In the genomic region with DNA sequence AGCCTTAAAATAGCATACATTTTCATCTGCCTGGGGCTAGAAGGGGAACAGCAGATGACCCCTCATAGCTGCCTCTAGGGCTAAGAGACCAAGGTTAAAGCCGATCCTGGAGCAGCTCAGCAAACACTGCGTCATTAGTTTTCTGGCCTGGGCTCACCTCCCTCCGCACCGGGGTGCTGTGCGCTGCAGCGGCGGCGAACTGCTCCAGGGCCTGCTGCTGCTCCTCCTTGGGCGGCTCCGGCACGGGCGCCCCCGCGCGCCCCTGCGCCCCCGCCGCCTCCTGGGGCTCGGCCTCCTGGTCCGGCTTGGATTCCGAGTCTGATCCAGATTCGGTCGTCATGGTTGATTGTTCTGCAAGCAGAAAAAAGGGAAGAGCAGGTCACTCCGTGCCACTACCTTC, we compare ENCODE assay signal across 1 cellular context.
TF ChIP-seq lines count a peak whose summit lies in the region.

No MANE protein-coding gene starts in this region.

TF ChIP-seq in GM23338, 12 proteins besides CTCF, POLR2A, EP300 and RAD21 (continued from another document):
- TF ChIP-seq, protein P1, sequence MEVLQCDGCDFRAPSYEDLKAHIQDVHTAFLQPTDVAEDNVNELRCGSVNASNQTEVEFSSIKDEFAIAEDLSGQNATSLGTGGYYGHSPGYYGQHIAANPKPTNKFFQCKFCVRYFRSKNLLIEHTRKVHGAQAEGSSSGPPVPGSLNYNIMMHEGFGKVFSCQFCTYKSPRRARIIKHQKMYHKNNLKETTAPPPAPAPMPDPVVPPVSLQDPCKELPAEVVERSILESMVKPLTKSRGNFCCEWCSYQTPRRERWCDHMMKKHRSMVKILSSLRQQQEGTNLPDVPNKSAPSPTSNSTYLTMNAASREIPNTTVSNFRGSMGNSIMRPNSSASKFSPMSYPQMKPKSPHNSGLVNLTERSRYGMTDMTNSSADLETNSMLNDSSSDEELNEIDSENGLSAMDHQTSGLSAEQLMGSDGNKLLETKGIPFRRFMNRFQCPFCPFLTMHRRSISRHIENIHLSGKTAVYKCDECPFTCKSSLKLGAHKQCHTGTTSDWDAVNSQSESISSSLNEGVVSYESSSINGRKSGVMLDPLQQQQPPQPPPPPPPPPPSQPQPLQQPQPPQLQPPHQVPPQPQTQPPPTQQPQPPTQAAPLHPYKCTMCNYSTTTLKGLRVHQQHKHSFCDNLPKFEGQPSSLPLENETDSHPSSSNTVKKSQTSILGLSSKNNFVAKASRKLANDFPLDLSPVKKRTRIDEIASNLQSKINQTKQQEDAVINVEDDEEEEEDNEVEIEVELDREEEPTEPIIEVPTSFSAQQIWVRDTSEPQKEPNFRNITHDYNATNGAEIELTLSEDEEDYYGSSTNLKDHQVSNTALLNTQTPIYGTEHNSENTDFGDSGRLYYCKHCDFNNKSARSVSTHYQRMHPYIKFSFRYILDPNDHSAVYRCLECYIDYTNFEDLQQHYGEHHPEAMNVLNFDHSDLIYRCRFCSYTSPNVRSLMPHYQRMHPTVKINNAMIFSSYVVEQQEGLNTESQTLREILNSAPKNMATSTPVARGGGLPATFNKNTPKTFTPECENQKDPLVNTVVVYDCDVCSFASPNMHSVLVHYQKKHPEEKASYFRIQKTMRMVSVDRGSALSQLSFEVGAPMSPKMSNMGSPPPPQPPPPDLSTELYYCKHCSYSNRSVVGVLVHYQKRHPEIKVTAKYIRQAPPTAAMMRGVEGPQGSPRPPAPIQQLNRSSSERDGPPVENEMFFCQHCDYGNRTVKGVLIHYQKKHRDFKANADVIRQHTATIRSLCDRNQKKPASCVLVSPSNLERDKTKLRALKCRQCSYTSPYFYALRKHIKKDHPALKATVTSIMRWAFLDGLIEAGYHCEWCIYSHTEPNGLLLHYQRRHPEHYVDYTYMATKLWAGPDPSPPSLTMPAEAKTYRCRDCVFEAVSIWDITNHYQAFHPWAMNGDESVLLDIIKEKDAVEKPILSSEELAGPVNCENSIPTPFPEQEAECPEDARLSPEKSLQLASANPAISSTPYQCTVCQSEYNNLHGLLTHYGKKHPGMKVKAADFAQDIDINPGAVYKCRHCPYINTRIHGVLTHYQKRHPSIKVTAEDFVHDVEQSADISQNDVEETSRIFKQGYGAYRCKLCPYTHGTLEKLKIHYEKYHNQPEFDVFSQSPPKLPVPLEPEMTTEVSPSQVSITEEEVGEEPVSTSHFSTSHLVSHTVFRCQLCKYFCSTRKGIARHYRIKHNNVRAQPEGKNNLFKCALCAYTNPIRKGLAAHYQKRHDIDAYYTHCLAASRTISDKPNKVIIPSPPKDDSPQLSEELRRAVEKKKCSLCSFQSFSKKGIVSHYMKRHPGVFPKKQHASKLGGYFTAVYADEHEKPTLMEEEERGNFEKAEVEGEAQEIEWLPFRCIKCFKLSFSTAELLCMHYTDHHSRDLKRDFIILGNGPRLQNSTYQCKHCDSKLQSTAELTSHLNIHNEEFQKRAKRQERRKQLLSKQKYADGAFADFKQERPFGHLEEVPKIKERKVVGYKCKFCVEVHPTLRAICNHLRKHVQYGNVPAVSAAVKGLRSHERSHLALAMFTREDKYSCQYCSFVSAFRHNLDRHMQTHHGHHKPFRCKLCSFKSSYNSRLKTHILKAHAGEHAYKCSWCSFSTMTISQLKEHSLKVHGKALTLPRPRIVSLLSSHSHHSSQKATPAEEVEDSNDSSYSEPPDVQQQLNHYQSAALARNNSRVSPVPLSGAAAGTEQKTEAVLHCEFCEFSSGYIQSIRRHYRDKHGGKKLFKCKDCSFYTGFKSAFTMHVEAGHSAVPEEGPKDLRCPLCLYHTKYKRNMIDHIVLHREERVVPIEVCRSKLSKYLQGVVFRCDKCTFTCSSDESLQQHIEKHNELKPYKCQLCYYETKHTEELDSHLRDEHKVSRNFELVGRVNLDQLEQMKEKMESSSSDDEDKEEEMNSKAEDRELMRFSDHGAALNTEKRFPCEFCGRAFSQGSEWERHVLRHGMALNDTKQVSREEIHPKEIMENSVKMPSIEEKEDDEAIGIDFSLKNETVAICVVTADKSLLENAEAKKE (CRISPR knock-in tag; IDR thresholded peaks at IDR 0.05), result no peak
- TF ChIP-seq CREB1 (CRISPR knock-in tag; IDR thresholded peaks at IDR 0.05; ENCODE audit: low read depth) (no peak), ZNF331 (CRISPR knock-in tag; IDR thresholded peaks at IDR 0.05; ENCODE audit: low read depth) (no peak), POLR2AphosphoS5 (IDR thresholded peaks at IDR 0.05; ENCODE audit: low read depth) (no peak)
